ENCODE assay signal across 11 cellular contexts in the genomic region with DNA sequence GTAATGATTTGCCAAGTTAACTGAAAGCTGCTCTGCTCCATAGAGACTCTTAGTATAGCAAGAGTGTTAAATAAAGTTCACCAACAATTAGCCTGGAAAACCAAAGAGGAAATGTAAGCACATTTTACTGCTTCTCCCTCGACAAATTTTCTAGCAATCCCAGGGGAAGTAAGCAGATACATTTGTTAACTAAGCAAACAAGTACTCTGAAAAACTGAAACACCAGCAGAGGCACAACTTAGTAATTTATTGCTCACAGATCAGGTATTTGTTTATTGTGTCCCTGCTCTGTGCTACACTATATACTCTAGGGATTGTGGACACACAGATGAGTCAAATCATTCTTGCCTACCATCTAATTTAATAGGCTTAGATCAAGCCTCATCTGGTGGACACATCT.
DNase-seq lines count a peak whose midpoint lies in the region; ATAC-seq and TF ChIP-seq lines count a peak whose summit lies in the region.
"Had no signal": no experiment of that assay in that cellular context is flagged by ENCODE, and none has a peak within 500 bp of the region (broad histone marks: within the 10 kb centered on the region; RNA-seq: fewer than 3 reads in every experiment).

No MANE protein-coding gene starts in this region.

- no peaks in the 10 kb centered on the region for H3K36me3 Mint-ChIP-seq in mesothelial cell of epicardium
- H3K36me3 Mint-ChIP-seq in activated T-cell treated with anti-CD3 and anti-CD28 coated beads, Interleukin-2, amount 50 U/mL, for 24 hours (ENCODE audit: low read depth) = no peaks in the 10 kb centered on the region

- peak overlapping the region in 1 of 2 donors; percentile 3 for H3K4me3 ChIP-seq in cardiac fibroblast (replicated peaks in 1 of 2; ENCODE audit: low read depth in 2 of 2, low read length in 2 of 2)

- H3K27ac Mint-ChIP-seq in mesothelial cell of epicardium = peak overlapping the region; percentile 26
- H3K27ac Mint-ChIP-seq in activated T-cell treated with anti-CD3 and anti-CD28 coated beads, Interleukin-2, amount 50 U/mL, for 24 hours = no peak overlapping the region

- H3K4me3 Mint-ChIP-seq in mesothelial cell of epicardium = no peak overlapping the region
- no peak overlapping the region for H3K4me3 Mint-ChIP-seq in activated T-cell treated with anti-CD3 and anti-CD28 coated beads, Interleukin-2, amount 50 U/mL, for 24 hours
- H3K4me3 Mint-ChIP-seq: activated T-cell treated with anti-CD3 and anti-CD28 coated beads, Interleukin-2, amount 50 U/mL, for 4 hours had no signal

- TF ChIP-seq CTCF in cardiac fibroblast (IDR thresholded peaks at IDR 0.05; ENCODE audit: low read depth, low read length) (no peak), mesothelial cell of epicardium (IDR thresholded peaks at IDR 0.05; ENCODE audit: unreplicated experiment) (no peak)

- DNase-seq in AG20443 (ENCODE audit: low spot score) (peak; percentile 24), M059J (ENCODE audit: low read depth) (peak; percentile 90), cardiac fibroblast (ENCODE audit: low read depth in 2 of 2) (peak; percentile 59 to 92), mesothelial cell of epicardium (ENCODE audit: low spot score in 2 of 2, unreplicated experiment in 2 of 2) (no peak), NCI-H524 (lab: John Stamatoyannopoulos, UW) (no peak)
- no peak for DNase-seq in stimulated activated CD4-positive, alpha-beta T cell treated with anti-CD3 and anti-CD28 coated beads, Interleukin-4, amount 100 ng/mL, for 24 hours
- DNase-seq in activated T-cell treated with anti-CD3 and anti-CD28 coated beads, Interleukin-2, amount 50 U/mL, for 24 hours = no peak
- DNase-seq: activated T-cell treated with anti-CD3 and anti-CD28 coated beads, Interleukin-2, amount 50 U/mL, for 4 hours; KBM-7; occipital lobe had no signal

- no peaks in the 10 kb centered on the region for H3K9me3 Mint-ChIP-seq in mesothelial cell of epicardium
- no peaks in the 10 kb centered on the region for H3K9me3 Mint-ChIP-seq in activated T-cell treated with anti-CD3 and anti-CD28 coated beads, Interleukin-2, amount 50 U/mL, for 24 hours
- H3K9me3 Mint-ChIP-seq: activated T-cell treated with anti-CD3 and anti-CD28 coated beads, Interleukin-2, amount 50 U/mL, for 4 hours had no signal

- peaks cover 15% of the 10 kb centered on the region for H3K4me1 Mint-ChIP-seq in mesothelial cell of epicardium
- no peaks in the 10 kb centered on the region for H3K4me1 Mint-ChIP-seq in activated T-cell treated with anti-CD3 and anti-CD28 coated beads, Interleukin-2, amount 50 U/mL, for 24 hours (ENCODE audit: low read depth)

- ATAC-seq in GM21576 (IDR thresholded peaks at IDR 0.05; ENCODE audit: unreplicated experiment) = no peak
- ATAC-seq: activated T-cell treated with anti-CD3 and anti-CD28 coated beads, Interleukin-2, amount 50 U/mL, for 4 hours had no signal

- no peaks in the 10 kb centered on the region for H3K27me3 Mint-ChIP-seq in mesothelial cell of epicardium (ENCODE audit: low read depth)
- H3K27me3 Mint-ChIP-seq in activated T-cell treated with anti-CD3 and anti-CD28 coated beads, Interleukin-2, amount 50 U/mL, for 24 hours = no peaks in the 10 kb centered on the region

Comparison
In these comparisons a context has a peak if more than half of its experiments do, and no peak if none do; other contexts are left out.
1. DNase-seq: peak in AG20443 (single experiment), M059J (single experiment) and cardiac fibroblast (2 of 2); none in mesothelial cell of epicardium (0 of 2), stimulated activated CD4-positive, alpha-beta T cell treated with anti-CD3 and anti-CD28 coated beads, Interleukin-4, amount 100 ng/mL, for 24 hours (single experiment), NCI-H524 (0 of 2) and activated T-cell treated with anti-CD3 and anti-CD28 coated beads, Interleukin-2, amount 50 U/mL, for 24 hours (single experiment).